Comparison of ENCODE assay signal across 8 cellular contexts in genomic region chr22:49657275-49657973, GRCh38.
DNase-seq lines count a peak whose midpoint lies in the region; ATAC-seq and TF ChIP-seq lines count a peak whose summit lies in the region.

No MANE protein-coding gene starts in this region.

- H3K4me1 ChIP-seq in adrenal gland (replicated peaks in 1 of 2), result no peaks in the 10 kb centered on the region
- H3K4me1 ChIP-seq in tibial artery, result no peaks in the 10 kb centered on the region

- H3K27me3 ChIP-seq in adrenal gland (no peaks in the 10 kb centered on the region), tibial artery (peaks cover 0 to 25% of the 10 kb centered on the region in 2 donors)

- TF ChIP-seq CTCF in adrenal gland (IDR thresholded peaks at IDR 0.05) (no peak), omental fat pad (IDR thresholded peaks at IDR 0.05) (no peak), tibial artery (IDR thresholded peaks at IDR 0.05) (no peak)

- 59 to 61% (median 60%) methylated on average over 21 to 24 of the region's 24 CpGs for WGBS in adrenal gland, 4 donors

- no peaks in the 10 kb centered on the region for H3K36me3 ChIP-seq in adrenal gland (replicated peaks in 1 of 2)
- no peaks in the 10 kb centered on the region for H3K36me3 ChIP-seq in tibial artery

- no peak for TF ChIP-seq POLR2A in adrenal gland (IDR thresholded peaks at IDR 0.05)

- intact Hi-C loops in adrenal gland (cut with DNase I), result no loop called here
- intact Hi-C loops in tibial artery (cut with DNase I; ENCODE audit: low total_unique reads), result no loop called here

- H3K4me3 ChIP-seq in adrenal gland (peak overlapping the region in 2 of 4 donors; percentile 51 to 55), tibial artery (peak overlapping the region; percentile 43 to 44)

- peak; percentile 38 for DNase-seq in COLO829 (ENCODE audit: low spot score)
- peak; percentile 44 to 86 (median 58) for DNase-seq in T-helper 1 cell
- peak; percentile 54 to 87 (median 69) for DNase-seq in adrenal gland
- DNase-seq in omental fat pad (ENCODE audit: low spot score), result peak; percentile 33
- peak; percentile 71 to 76 for DNase-seq in tibial artery
- DNase-seq in NCI-H446 (lab: John Stamatoyannopoulos, UW), result no peak

- ATAC-seq in HG02763 (IDR thresholded peaks at IDR 0.05; ENCODE audit: unreplicated experiment), result peak; percentile 54
- peak; percentile 45 for ATAC-seq in omental fat pad (ENCODE audit: low FRiP score)
- no peak for ATAC-seq in HG02970 (IDR thresholded peaks at IDR 0.05; ENCODE audit: low FRiP score, unreplicated experiment)

- H3K9me3 ChIP-seq in adrenal gland (replicated peaks in 1 of 3) (no peaks in the 10 kb centered on the region), tibial artery (no peaks in the 10 kb centered on the region)

- peak overlapping the region in 2 of 5 donors; percentile 34 to 69 for H3K27ac ChIP-seq in adrenal gland
- no peak overlapping the region for H3K27ac ChIP-seq in tibial artery

Comparison
In these comparisons a context has a peak if more than half of its experiments do, and no peak if none do; other contexts are left out.
1. DNase-seq: peak in COLO829 (single experiment), T-helper 1 cell (5 of 5), adrenal gland (7 of 7), omental fat pad (single experiment) and tibial artery (2 of 2); none in NCI-H446 (0 of 2).